19 cellular contexts compared by ENCODE assay signal in genomic region chr20:35506179-35506578, GRCh38. TPM values are rescaled to one million over a fixed set of nuclear protein-coding genes. Genes with fewer than 3 reads are reported as not detected.
A peak's percentile ranks its signal among the peaks of the same experiment; 100 is the strongest.
DNase-seq lines count a peak whose midpoint lies in the region; ATAC-seq and FAIRE-seq lines count a peak whose summit lies in the region.
"Had no signal": no experiment of that assay in that cellular context is flagged by ENCODE, and none has a peak within 500 bp of the region (broad histone marks: within the 10 kb centered on the region; RNA-seq: fewer than 3 reads in every experiment).

No MANE protein-coding gene starts in this region.

- H3K4me1 Mint-ChIP-seq in T-helper 1 cell treated with Interleukin-12 subunit alpha and Interleukin-12 subunit beta and Interleukin-4 antibody, amounts not matched to agents 30 μg/mL and 1 μg/mL, for 36 hours (ENCODE audit: low read depth), result peaks cover 30% of the 10 kb centered on the region
- H3K4me1 Mint-ChIP-seq in activated T-helper 17 cell treated with anti-CD3 and anti-CD28 coated beads, Interleukin-2, amount 50 U/mL, for 72 hours, result peaks cover 31% of the 10 kb centered on the region
- H3K4me1 Mint-ChIP-seq in memory B cell, result peaks cover 62% of the 10 kb centered on the region

- peak overlapping the region; percentile 55 for H3K27ac Mint-ChIP-seq in T-helper 1 cell treated with Interleukin-12 subunit alpha and Interleukin-12 subunit beta and Interleukin-4 antibody, amounts not matched to agents 30 μg/mL and 1 μg/mL, for 36 hours
- H3K27ac Mint-ChIP-seq in activated T-helper 17 cell treated with anti-CD3 and anti-CD28 coated beads, Interleukin-2, amount 50 U/mL, for 72 hours, result peak overlapping the region; percentile 82
- peak overlapping the region; percentile 49 for H3K27ac Mint-ChIP-seq in memory B cell
- H3K27ac Mint-ChIP-seq: nephron had no signal

- H3K27me3 Mint-ChIP-seq in T-helper 1 cell treated with Interleukin-12 subunit alpha and Interleukin-12 subunit beta and Interleukin-4 antibody, amounts not matched to agents 30 μg/mL and 1 μg/mL, for 36 hours (ENCODE audit: low read depth), result no peaks in the 10 kb centered on the region
- H3K27me3 Mint-ChIP-seq in activated T-helper 17 cell treated with anti-CD3 and anti-CD28 coated beads, Interleukin-2, amount 50 U/mL, for 72 hours, result no peaks in the 10 kb centered on the region
- no peaks in the 10 kb centered on the region for H3K27me3 Mint-ChIP-seq in memory B cell

- H3K9me3 Mint-ChIP-seq in T-helper 1 cell treated with Interleukin-12 subunit alpha and Interleukin-12 subunit beta and Interleukin-4 antibody, amounts not matched to agents 30 μg/mL and 1 μg/mL, for 36 hours, result no peaks in the 10 kb centered on the region
- no peaks in the 10 kb centered on the region for H3K9me3 Mint-ChIP-seq in activated T-helper 17 cell treated with anti-CD3 and anti-CD28 coated beads, Interleukin-2, amount 50 U/mL, for 72 hours
- H3K9me3 Mint-ChIP-seq in memory B cell, result no peaks in the 10 kb centered on the region
- H3K9me3 Mint-ChIP-seq: nephron had no signal

- H3K4me3 Mint-ChIP-seq in T-helper 1 cell treated with Interleukin-12 subunit alpha and Interleukin-12 subunit beta and Interleukin-4 antibody, amounts not matched to agents 30 μg/mL and 1 μg/mL, for 36 hours, result no peak overlapping the region
- peak overlapping the region; percentile 8 for H3K4me3 Mint-ChIP-seq in activated T-helper 17 cell treated with anti-CD3 and anti-CD28 coated beads, Interleukin-2, amount 50 U/mL, for 72 hours
- H3K4me3 Mint-ChIP-seq in memory B cell, result no peak overlapping the region
- H3K4me3 Mint-ChIP-seq: nephron had no signal

- H3K36me3 Mint-ChIP-seq in T-helper 1 cell treated with Interleukin-12 subunit alpha and Interleukin-12 subunit beta and Interleukin-4 antibody, amounts not matched to agents 30 μg/mL and 1 μg/mL, for 36 hours (ENCODE audit: low read depth), result peaks cover 53% of the 10 kb centered on the region
- peaks cover 100% of the 10 kb centered on the region for H3K36me3 Mint-ChIP-seq in activated T-helper 17 cell treated with anti-CD3 and anti-CD28 coated beads, Interleukin-2, amount 50 U/mL, for 72 hours (ENCODE audit: low read depth)
- peaks cover 45% of the 10 kb centered on the region for H3K36me3 Mint-ChIP-seq in memory B cell

- DNase-seq in T-helper 1 cell (no peak), GM18507 (ENCODE audit: extremely low spot score, insufficient read length, low read depth) (no peak), memory B cell (ENCODE audit: low spot score in 2 of 2) (no peak), NCI-H1105 treated with DMSO at 0.1 percent for 48 hours (lab: John Stamatoyannopoulos, UW) (no peak)
- DNase-seq: activated CD8-positive, alpha-beta memory T cell treated with anti-CD3 and anti-CD28 coated beads for 24 hours; DMS153; H7; heart right ventricle; NCI-H1417; NCI-H748 treated with DMSO at 0.1 percent for 48 hours; SK-N-SH had no signal

- peak; percentile 8 for ATAC-seq in activated T-helper 17 cell treated with anti-CD3 and anti-CD28 coated beads, Interleukin-2, amount 50 U/mL, for 72 hours (replicated peaks)
- ATAC-seq in memory B cell (ENCODE audit: low read depth), result no peak
- ATAC-seq in GM21717 (IDR thresholded peaks at IDR 0.05; ENCODE audit: unreplicated experiment), result no peak
- ATAC-seq in HG02852 (IDR thresholded peaks at IDR 0.05; ENCODE audit: unreplicated experiment), result no peak
- ATAC-seq: heart right ventricle had no signal

- FAIRE-seq in GM18507 (lab: Jason Lieb, UNC), result peak; percentile 41
- FAIRE-seq: RCC 7860 had no signal

RNA-seq across cellular contexts. Expression of gene C20orf173, which starts 23.3 kb away (rescaled TPM):
- total RNA-seq in activated T-helper 17 cell treated with anti-CD3 and anti-CD28 coated beads, Interleukin-2, amount 50 U/mL, for 72 hours, result not detected
- total RNA-seq: H7, heart right ventricle, mammary epithelial cell, posterior vena cava had no signal

RNA-seq across cellular contexts. Expression of gene ERGIC3, which starts 35.7 kb away (rescaled TPM):
- total RNA-seq in activated T-helper 17 cell treated with anti-CD3 and anti-CD28 coated beads, Interleukin-2, amount 50 U/mL, for 72 hours, result 100 to 1,000 TPM; 133 to 142 TPM

RNA-seq across cellular contexts. Expression of gene CEP250, which starts 50.8 kb away (rescaled TPM):
- total RNA-seq in activated T-helper 17 cell treated with anti-CD3 and anti-CD28 coated beads, Interleukin-2, amount 50 U/mL, for 72 hours, result 10 to 100 TPM; 77.8 to 88.3 TPM
